Comparison of ENCODE assay signal across 12 cellular contexts in the genomic region with DNA sequence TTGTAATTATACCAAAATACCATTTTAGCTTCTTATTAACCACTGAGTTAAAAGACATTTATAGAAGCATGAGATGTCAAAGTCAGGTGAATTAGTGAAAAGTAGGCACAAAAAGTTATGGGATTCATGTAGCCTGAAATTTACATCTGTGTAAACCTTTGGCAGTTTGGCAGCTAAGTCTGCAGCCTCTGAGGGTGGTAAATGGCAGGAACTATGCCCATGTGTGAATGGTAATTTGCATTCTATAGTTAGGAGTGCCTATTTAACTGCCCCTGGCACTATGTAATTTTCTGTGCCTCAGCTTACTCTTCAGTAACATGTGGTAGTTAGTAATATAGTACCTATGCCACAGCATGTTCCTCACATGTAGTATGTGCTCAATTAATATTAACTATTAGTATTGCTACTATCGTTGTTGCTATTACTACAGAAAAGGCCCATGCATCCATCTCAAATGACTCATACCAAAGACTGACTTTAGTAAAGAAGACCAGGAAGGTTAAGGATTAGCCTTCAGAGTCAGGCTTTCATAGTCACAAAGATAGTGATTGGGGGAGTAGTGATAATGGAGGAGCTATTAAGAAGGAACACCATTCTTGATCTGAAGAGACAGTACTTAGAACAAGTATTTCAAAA.
DNase-seq lines count a peak whose midpoint lies in the region; ATAC-seq and TF ChIP-seq lines count a peak whose summit lies in the region.
"Had no signal": no experiment of that assay in that cellular context is flagged by ENCODE, and none has a peak within 500 bp of the region (broad histone marks: within the 10 kb centered on the region; RNA-seq: fewer than 3 reads in every experiment).

No MANE protein-coding gene starts in this region.

- no peak for TF ChIP-seq CTCF in CD8-positive, alpha-beta T cell (IDR thresholded peaks at IDR 0.05)
- TF ChIP-seq CTCF in OCI-LY7 (conservative IDR thresholded peaks at IDR 0.05; ENCODE audit: low read length): no peak
- TF ChIP-seq CTCF in esophagus squamous epithelium (IDR thresholded peaks at IDR 0.05): no peak
- no peak for TF ChIP-seq CTCF in thyroid gland (IDR thresholded peaks at IDR 0.05)
- TF ChIP-seq CTCF in Caco-2 (IDR thresholded peaks at IDR 0.05; ENCODE audit: insufficient read depth in 1 of 2, low read depth in 1 of 2, low read length in 1 of 2, severe bottlenecking in 1 of 2, unreplicated experiment in 1 of 2): no peak

- H3K36me3 ChIP-seq in CD8-positive, alpha-beta T cell (ENCODE audit: insufficient read depth, low read length): no peaks in the 10 kb centered on the region
- H3K36me3 ChIP-seq in OCI-LY7 (ENCODE audit: insufficient read depth, low read length) (no peaks in the 10 kb centered on the region), esophagus squamous epithelium (no peaks in the 10 kb centered on the region), thyroid gland (no peaks in the 10 kb centered on the region), Caco-2 (ENCODE audit: control insufficient read depth, insufficient read depth, low read length) (no peaks in the 10 kb centered on the region)

- BruUV-seq in OCI-LY7 (replicated peaks; lab: Mats Ljungman, UMichigan): no TSS peak
- no TSS peak for BruUV-seq in Caco-2 (replicated peaks; lab: Mats Ljungman, UMichigan)

- peak overlapping the region; percentile 50 for H3K4me2 ChIP-seq in OCI-LY7 (ENCODE audit: low read length)

- H3K27me3 ChIP-seq in CD8-positive, alpha-beta T cell (ENCODE audit: insufficient read depth, low read length): no peaks in the 10 kb centered on the region
- H3K27me3 ChIP-seq in esophagus squamous epithelium (no peaks in the 10 kb centered on the region), thyroid gland (no peaks in the 10 kb centered on the region), Caco-2 (replicated peaks; ENCODE audit: control insufficient read depth, insufficient read depth, low read length) (no peaks in the 10 kb centered on the region)

- H3K9me2 ChIP-seq in OCI-LY7 (ENCODE audit: insufficient read depth, low read length): no peaks in the 10 kb centered on the region

- WGBS in esophagus squamous epithelium, 2 donors: 56 to 75% methylated on average over 1 of the region's 1 CpG
- WGBS in thyroid gland, 2 donors: 93 to 97% methylated on average over 1 of the region's 1 CpG

- POLR2A ChIA-PET in CD8-positive, alpha-beta T cell (lab: Charles Lee): interaction anchor here (0.6 to 11.0 kb wide), 16 partner anchors 17 to 826 kb away, joined by 3 to 185 read pairs (median 3); a partner anchor contains a TSS
- POLR2A ChIA-PET in OCI-LY7 (lab: Charles Lee): interaction anchor here (0.5 to 5.6 kb wide), 37 partner anchors 10 to 392 kb away, joined by 3 to 76 read pairs (median 4); a partner anchor contains a TSS
- POLR2A ChIA-PET in Caco-2 (lab: Charles Lee): no interaction called here

- no peaks in the 10 kb centered on the region for H3K79me2 ChIP-seq in OCI-LY7 (ENCODE audit: insufficient read depth, low read depth, low read length)

- H3K9me3 ChIP-seq in CD8-positive, alpha-beta T cell (ENCODE audit: low read length): no peaks in the 10 kb centered on the region
- no peaks in the 10 kb centered on the region for H3K9me3 ChIP-seq in OCI-LY7 (ENCODE audit: low read length)
- no peaks in the 10 kb centered on the region for H3K9me3 ChIP-seq in esophagus squamous epithelium
- no peaks in the 10 kb centered on the region for H3K9me3 ChIP-seq in thyroid gland
- H3K9me3 ChIP-seq in Caco-2: no peaks in the 10 kb centered on the region
- H3K9me3 ChIP-seq: mucosa of descending colon had no signal

- H3K4me3 Mint-ChIP-seq in CD8-positive, alpha-beta T cell: peak overlapping the region; percentile 80
- H3K4me3 Mint-ChIP-seq in Caco-2 (ENCODE audit: unreplicated experiment): no peak overlapping the region

- peaks cover 86% of the 10 kb centered on the region for H3K4me1 Mint-ChIP-seq in CD8-positive, alpha-beta T cell (ENCODE audit: low read depth)
- no peaks in the 10 kb centered on the region for H3K4me1 Mint-ChIP-seq in Caco-2 (ENCODE audit: low read depth, unreplicated experiment)

- TF ChIP-seq POLR2A in GM18951 (IDR thresholded peaks at IDR 0.05; ENCODE audit: extremely low read depth, insufficient read depth, insufficient read length) (peak; percentile 19), esophagus squamous epithelium (IDR thresholded peaks at IDR 0.05) (no peak), thyroid gland (IDR thresholded peaks at IDR 0.05) (no peak)

- no peaks in the 10 kb centered on the region for H4K20me1 ChIP-seq in OCI-LY7 (ENCODE audit: insufficient read depth, low read length)

- H3K36me3 Mint-ChIP-seq in CD8-positive, alpha-beta T cell: peaks cover 3% of the 10 kb centered on the region
- H3K36me3 Mint-ChIP-seq in Caco-2 (ENCODE audit: insufficient read depth, unreplicated experiment): no peaks in the 10 kb centered on the region

- H3K9me3 Mint-ChIP-seq in CD8-positive, alpha-beta T cell: no peaks in the 10 kb centered on the region
- H3K9me3 Mint-ChIP-seq in Caco-2 (ENCODE audit: unreplicated experiment): no peaks in the 10 kb centered on the region

- ATAC-seq in CD8-positive, alpha-beta T cell: peak; percentile 16
- no peak for ATAC-seq in GM21515 (IDR thresholded peaks at IDR 0.05; ENCODE audit: unreplicated experiment)

- H3K4me3 ChIP-seq in CD8-positive, alpha-beta T cell (ENCODE audit: low read depth, low read length): no peak overlapping the region
- H3K4me3 ChIP-seq in OCI-LY7 (ENCODE audit: low read depth, low read length, poor library complexity, severe bottlenecking) (peak overlapping the region; percentile 34), esophagus squamous epithelium (no peak overlapping the region), thyroid gland (replicated peaks in 1 of 3) (no peak overlapping the region), Caco-2 (ENCODE audit: low read depth, low read length) (no peak overlapping the region)
- H3K4me3 ChIP-seq: mucosa of descending colon had no signal

- H3K27ac ChIP-seq in CD8-positive, alpha-beta T cell (ENCODE audit: low read depth, low read length): peak overlapping the region; percentile 44
- H3K27ac ChIP-seq in OCI-LY7 (ENCODE audit: low read depth, low read length, poor library complexity, severe bottlenecking): peak overlapping the region; percentile 70
- H3K27ac ChIP-seq in esophagus squamous epithelium: peak overlapping the region in 3 of 4 donors; percentile 12 to 30 (median 12)
- H3K27ac ChIP-seq in thyroid gland: no peak overlapping the region

- CTCF ChIA-PET in CD8-positive, alpha-beta T cell (lab: Charles Lee): interaction anchor here (1.0 to 3.3 kb wide), 8 partner anchors 9 to 263 kb away, joined by 3 to 12 read pairs (median 4); no protein-coding TSS in a partner anchor
- CTCF ChIA-PET in OCI-LY7 (lab: Charles Lee; ENCODE audit: unreplicated experiment) (interaction anchor here (0.8 to 1.7 kb wide), 3 partner anchors 30 to 41 kb away, joined by 3 to 8 read pairs (median 3); no protein-coding TSS in a partner anchor), Caco-2 (lab: Charles Lee) (no interaction called here)

- intact Hi-C loops in CD8-positive, alpha-beta T cell (cut with DNase I, micrococcal nuclease): loop anchor here (5.0 to 10.0 kb wide), 3 partner anchors 188 to 527 kb away; no protein-coding TSS in a partner anchor
- intact Hi-C loops in OCI-LY7 (cut with micrococcal nuclease; ENCODE audit: unreplicated experiment): loop anchor here (5.0 kb wide), 1 partner anchor 372 kb away; no protein-coding TSS in a partner anchor
- intact Hi-C loops in esophagus squamous epithelium (cut with DNase I): no loop called here
- intact Hi-C loops in thyroid gland (cut with DNase I): no loop called here
- intact Hi-C loops in Caco-2 (cut with micrococcal nuclease; ENCODE audit: unreplicated experiment): loop anchor here (10.0 kb wide), 2 partner anchors 400 to 590 kb away; no protein-coding TSS in a partner anchor

- no peak for DNase-seq in CD8-positive, alpha-beta T cell
- DNase-seq in OCI-LY7 (ENCODE audit: low spot score) (peak; percentile 19), esophagus squamous epithelium (lab: John Stamatoyannopoulos, UW) (no peak), thyroid gland (no peak), Caco-2 (no peak), NCI-H2081 treated with DMSO at 0.1 percent for 48 hours (lab: John Stamatoyannopoulos, UW) (no peak)
- DNase-seq: aorta, H7, NCI-H2029 treated with DMSO at 0.1 percent for 48 hours had no signal

- in situ Hi-C loops in GM18951 (cut with MboI; ENCODE audit: low sequenced_read_pairs, unreplicated experiment): no loop called here

- H2AFZ ChIP-seq in OCI-LY7 (ENCODE audit: low read length): peak overlapping the region; percentile 77

- H3K27me3 Mint-ChIP-seq in CD8-positive, alpha-beta T cell (ENCODE audit: low read depth): no peaks in the 10 kb centered on the region
- H3K27me3 Mint-ChIP-seq in Caco-2 (ENCODE audit: insufficient read depth, unreplicated experiment): peaks cover 3% of the 10 kb centered on the region

- peak overlapping the region; percentile 94 for H3K27ac Mint-ChIP-seq in CD8-positive, alpha-beta T cell
- H3K27ac Mint-ChIP-seq in Caco-2 (ENCODE audit: unreplicated experiment): no peak overlapping the region

- peaks cover 69% of the 10 kb centered on the region for H3K4me1 ChIP-seq in CD8-positive, alpha-beta T cell (ENCODE audit: insufficient read depth, low read length)
- H3K4me1 ChIP-seq in OCI-LY7 (ENCODE audit: insufficient read depth, low read length, poor library complexity, severe bottlenecking): peaks cover 81% of the 10 kb centered on the region
- H3K4me1 ChIP-seq in esophagus squamous epithelium: peaks cover 0 to 42% (median 7%) of the 10 kb centered on the region in 3 donors
- no peaks in the 10 kb centered on the region for H3K4me1 ChIP-seq in thyroid gland
- H3K4me1 ChIP-seq in Caco-2: no peaks in the 10 kb centered on the region

Comparison
In these comparisons a context has a peak if more than half of its experiments do, and no peak if none do; other contexts are left out.
1. H3K27ac ChIP-seq: peak in CD8-positive, alpha-beta T cell (single experiment), OCI-LY7 (single experiment) and esophagus squamous epithelium (3 of 4); none in thyroid gland (0 of 3).
2. intact Hi-C loops: an anchor here in CD8-positive, alpha-beta T cell (5.0 to 10.0 kb wide), OCI-LY7 (5.0 kb wide) and Caco-2 (10.0 kb wide); none called in esophagus squamous epithelium and thyroid gland.